In genomic region chr7:5533821-5534367, GRCh38 we compare ENCODE assay signal across 15 cellular contexts. TPM values are rescaled to one million over a fixed set of nuclear protein-coding genes. Genes with fewer than 3 reads are reported as not detected.
DNase-seq lines count a peak whose midpoint lies in the region; FAIRE-seq and TF ChIP-seq lines count a peak whose summit lies in the region.
"Had no signal": no experiment of that assay in that cellular context is flagged by ENCODE, and none has a peak within 500 bp of the region (broad histone marks: within the 10 kb centered on the region; RNA-seq: fewer than 3 reads in every experiment).

No MANE protein-coding gene starts in this region.

- BruUV-seq in Calu3 (replicated peaks; lab: Mats Ljungman, UMichigan): no TSS peak

- no peak overlapping the region for H3K23ac ChIP-seq in H1 (ENCODE audit: insufficient read length)

- POLR2A ChIA-PET in H1 (lab: Charles Lee; ENCODE audit: partially characterized antibody): interaction anchor here (1.0 to 1.7 kb wide), 2 partner anchors 76 to 145 kb away, joined by 5 to 6 read pairs; no protein-coding TSS in a partner anchor

- H3K36me3 ChIP-seq in H1 (ENCODE audit: control insufficient read depth in 2 of 4, insufficient read depth in 4 of 4, low read length in 3 of 4) (peaks cover 5 to 12% (median 7%) of the 10 kb centered on the region in 4 experiments; a peak in 6 of 8 replicates), small intestine (ENCODE audit: control insufficient read depth in 2 of 2, insufficient read depth in 2 of 2, low read length in 2 of 2) (peaks cover 4 to 5% of the 10 kb centered on the region in 2 donors)

- H3K27ac Mint-ChIP-seq in Calu3 (ENCODE audit: unreplicated experiment): peak overlapping the region; percentile 83

- peaks cover 18% of the 10 kb centered on the region for H3K23me2 ChIP-seq in H1 (ENCODE audit: low read depth, low read length)

- peak overlapping the region; percentile 61 for H4K91ac ChIP-seq in H1 (replicated peaks; ENCODE audit: insufficient read length, low read length)

- H2BK12ac ChIP-seq in H1 (ENCODE audit: low read depth, low read length): peak overlapping the region; percentile 92; the same call in 1 of the 2 replicates

- H2AK5ac ChIP-seq in H1 (ENCODE audit: low read depth, low read length): peak overlapping the region; percentile 90

- H3K27me3 Mint-ChIP-seq in Calu3 (ENCODE audit: unreplicated experiment): no peaks in the 10 kb centered on the region

- peak overlapping the region; percentile 81; the same call in 1 of the 2 replicates for H2BK15ac ChIP-seq in H1 (ENCODE audit: low read length)

- intact Hi-C loops in Calu3 (cut with micrococcal nuclease; ENCODE audit: unreplicated experiment): no loop called here

- H3K4ac ChIP-seq in H1 (replicated peaks; ENCODE audit: insufficient read length, low read depth, low read length): peak overlapping the region; percentile 46

- peak overlapping the region; percentile 32; the same call in 1 of the 2 replicates for H2BK20ac ChIP-seq in H1 (ENCODE audit: low read length)

- peaks cover 4 to 21% of the 10 kb centered on the region in 2 experiments for H3K79me2 ChIP-seq in H1 (ENCODE audit: control insufficient read depth in 1 of 2, insufficient read depth in 2 of 2, low read length in 2 of 2)

- peaks cover 33% of the 10 kb centered on the region for H3K4me1 Mint-ChIP-seq in Calu3 (ENCODE audit: low read depth, unreplicated experiment)

- H3K9me3 ChIP-seq in H1 (ENCODE audit: insufficient read depth in 2 of 2, low read depth in 1 of 2, low read length in 1 of 2): no peaks in the 10 kb centered on the region
- H3K9me3 ChIP-seq in small intestine (ENCODE audit: control insufficient read depth, low read depth): no peaks in the 10 kb centered on the region

- 0 out of 2 replicates have a peak, but pooled peaks cover 2% of the 10 kb centered on the region for H3K79me1 ChIP-seq in H1 (ENCODE audit: low read depth, low read length)

- H3K4me3 Mint-ChIP-seq in Calu3 (ENCODE audit: low read depth, unreplicated experiment): peak overlapping the region; percentile 92

- no peak overlapping the region for H3K4me3 ChIP-seq in NB4 (ENCODE audit: low read depth, low read length)
- no peak overlapping the region for H3K4me3 ChIP-seq in H1 (ENCODE audit: extremely low read depth in 1 of 4, insufficient read depth in 2 of 4, low read depth in 3 of 4, low read length in 4 of 4)
- H3K4me3 ChIP-seq in small intestine (ENCODE audit: low read depth in 1 of 2, low read length in 2 of 2): no peak overlapping the region
- H3K4me3 ChIP-seq: lung, SK-N-MC had no signal

- H3K36me3 Mint-ChIP-seq in Calu3 (ENCODE audit: insufficient read depth, unreplicated experiment): peaks cover 48% of the 10 kb centered on the region

- DNase-seq in Calu3 (no peak), NB4 (ENCODE audit: low read depth) (peak; percentile 8), H1 (ENCODE audit: low read depth in 1 of 2, low spot score in 2 of 2) (no peak), small intestine (peak; percentile 80), NCI-H2107 treated with DMSO at 0.1 percent for 48 hours (lab: John Stamatoyannopoulos, UW; ENCODE audit: unreplicated experiment) (no peak), DMS79 treated with DMSO at 0.1 percent for 48 hours (lab: John Stamatoyannopoulos, UW) (no peak), C1 segment of cervical spinal cord (lab: John Stamatoyannopoulos, UW) (no peak)
- DNase-seq: activated gamma-delta T cell treated with Interleukin-2 at 50 U/mL for 16 hours; erythroblast; NCI-H1436 treated with DMSO at 0.1 percent for 48 hours; NCI-H774; posterior cingulate gyrus; stimulated activated CD4-positive, alpha-beta T cell treated with anti-CD3 and anti-CD28 coated beads, Interleukin-1b, Interleukin-23, amount 100 ng/mL, for 48 hours had no signal

- H4K20me1 ChIP-seq in H1 (replicated peaks in 1 of 2; ENCODE audit: control insufficient read depth in 1 of 2, insufficient read depth in 2 of 2, low read length in 2 of 2): peaks cover 0 to 2% of the 10 kb centered on the region in 2 experiments

- H3K56ac ChIP-seq in H1 (replicated peaks; ENCODE audit: insufficient read length, low read depth, low read length): no peak overlapping the region

- H3K4me1 ChIP-seq in H1 (replicated peaks in 1 of 4; ENCODE audit: control insufficient read depth in 3 of 4, insufficient read depth in 4 of 4, low read length in 3 of 4) (peaks cover 2 to 26% (median 18%) of the 10 kb centered on the region in 4 experiments), small intestine (ENCODE audit: control insufficient read depth in 2 of 2, insufficient read depth in 1 of 2, low read depth in 1 of 2, low read length in 1 of 2) (peaks cover 0 to 2% of the 10 kb centered on the region in 2 donors)

- H3K9ac ChIP-seq in H1 (replicated peaks in 1 of 4; ENCODE audit: extremely low read depth in 1 of 4, low read depth in 3 of 4, low read length in 3 of 4): no peak overlapping the region

- peak overlapping the region; percentile 60 for H3K18ac ChIP-seq in H1 (ENCODE audit: extremely low read depth, low read length)

- no peak for TF ChIP-seq CTCF in Calu3 (IDR thresholded peaks at IDR 0.05; ENCODE audit: unreplicated experiment)
- no peak for TF ChIP-seq CTCF in NB4 (IDR thresholded peaks at IDR 0.05; ENCODE audit: low read depth, low read length)
- no peak for TF ChIP-seq CTCF in H1 (IDR thresholded peaks at IDR 0.05; ENCODE audit: control extremely low read depth in 1 of 3, insufficient read depth in 1 of 3, low read depth in 1 of 3, low read length in 3 of 3)

- no peak overlapping the region for H2AFZ ChIP-seq in H1 (ENCODE audit: low read length)

- H3K27ac ChIP-seq in H1 (ENCODE audit: low read depth, low read length) (no peak overlapping the region), small intestine (ENCODE audit: low read depth in 1 of 2, low read length in 1 of 2) (peak overlapping the region; percentile 93 to 99)
- H3K27ac ChIP-seq: SK-N-MC had no signal

- TF ChIP-seq EP300 in H1 (IDR thresholded peaks at IDR 0.05; ENCODE audit: borderline replicate concordance in 1 of 2, low read depth in 2 of 2, low read length in 2 of 2): no peak

- FAIRE-seq in H1 (lab: Jason Lieb, UNC): no peak
- no peak for FAIRE-seq in small intestine (lab: Jason Lieb, UNC)

- H2BK5ac ChIP-seq in H1 (ENCODE audit: low read depth, low read length): peak overlapping the region; percentile 100; the same call in 1 of the 2 replicates

- no peak overlapping the region; a peak in 1 of 4 replicates for H3K4me2 ChIP-seq in H1 (ENCODE audit: insufficient read depth in 1 of 2, low read depth in 2 of 2, low read length in 2 of 2)

- H3K27me3 ChIP-seq in H1 (replicated peaks in 1 of 4; ENCODE audit: control insufficient read depth in 3 of 4, extremely low read depth in 1 of 4, insufficient read depth in 3 of 4, low read length in 3 of 4) (no peaks in the 10 kb centered on the region), small intestine (ENCODE audit: control insufficient read depth in 2 of 2, insufficient read depth in 2 of 2, low read length in 2 of 2) (no peaks in the 10 kb centered on the region)

- CTCF ChIA-PET in Calu3 (lab: Charles Lee): interaction anchor here (0.7 to 0.9 kb wide), 3 partner anchors 13 to 869 kb away, joined by 4 to 5 read pairs (median 4); no protein-coding TSS in a partner anchor
- CTCF ChIA-PET in H1 (lab: Charles Lee; ENCODE audit: partially characterized antibody): interaction anchor here (0.6 to 5.0 kb wide), 9 partner anchors 15 to 392 kb away, joined by 3 to 24 read pairs (median 4); no protein-coding TSS in a partner anchor

- H4K5ac ChIP-seq in H1 (ENCODE audit: insufficient read length, low read depth, low read length): no peak overlapping the region

- no peak overlapping the region for H3K14ac ChIP-seq in H1 (ENCODE audit: insufficient read length)

- H2BK120ac ChIP-seq in H1 (replicated peaks; ENCODE audit: low read depth, low read length): no peak overlapping the region

- TF ChIP-seq POLR2A in NB4 (IDR thresholded peaks at IDR 0.05; ENCODE audit: extremely low read depth, insufficient read length) (no peak), H1 (IDR thresholded peaks at IDR 0.05; ENCODE audit: control extremely low read depth in 1 of 2, low read depth in 2 of 2, low read length in 2 of 2) (no peak)

- WGBS in H1 (ENCODE audit: extremely low coverage in 1 of 2, insufficient coverage in 1 of 2, insufficient read length in 1 of 2, insufficient replicate concordance in 2 of 2, low coverage in 1 of 2, low lambda C conversion rate in 2 of 2, missing lambda C conversion rate in 1 of 2), 2 experiments: 91% methylated on average over 10 of the region's 10 CpGs; no CpG with 5 or more reads in 1 of the 2 experiments
- WGBS in small intestine, 3 donors: 32 to 74% (median 48%) methylated on average over 9 to 10 of the region's 10 CpGs

- H3K9me3 Mint-ChIP-seq in Calu3 (ENCODE audit: low read depth, unreplicated experiment): no peaks in the 10 kb centered on the region

- no peak for TF ChIP-seq RAD21 in H1 (IDR thresholded peaks at IDR 0.05 in 1 of 2, conservative IDR thresholded peaks at IDR 0.05 in 1 of 2; ENCODE audit: low read depth in 2 of 2, low read length in 2 of 2)

- 0 out of 2 replicates have a peak overlapping the region, but pooled peaks have one; percentile 16 for H4K8ac ChIP-seq in H1 (ENCODE audit: extremely low read depth, insufficient read depth, low read length)

RNA-seq across cellular contexts. Expression of gene ACTB, which starts 3.5 kb away (rescaled TPM):
- total RNA-seq in Calu3 (2022): 5,869 and 6,282 TPM in 2 replicates
- total RNA-seq in H1 (2021; fragmentation: NEBNext Ultra II Directional; extraction: Animal tissue kit (Norgen Biotek cat#: 25700)): 5,193 and 5,434 TPM in 2 replicates
- polyA plus RNA-seq in H1 (2011; rRNA removed): 3,302 and 5,403 TPM in 2 replicates
- 2,071 TPM for polyA plus RNA-seq in H1 (2011; cell fraction: cytosol; rRNA removed)
- polyA plus RNA-seq in H1 (2011; cell fraction: nucleus; rRNA removed): 4,500 TPM
- polyA plus RNA-seq in H1 (2012, experiment 1 of 2): 6,137 to 6,485 TPM (median 6,195 TPM) in 4 replicates
- polyA plus RNA-seq in H1 (2012, experiment 2 of 2): 10,957 TPM
- polyA plus RNA-seq in H1 (2013, experiment 1 of 2): 8,552 TPM
- polyA plus RNA-seq in H1 (2013, experiment 2 of 2): 8,467 TPM
- polyA minus RNA-seq in H1 (2011; rRNA and poly(A)+ RNA removed): 2,491 and 4,199 TPM in 2 replicates
- 2,951 TPM for polyA minus RNA-seq in H1 (2011; cell fraction: cytosol; rRNA and poly(A)+ RNA removed)
- 2,361 TPM for polyA minus RNA-seq in H1 (2011; cell fraction: nucleus; rRNA and poly(A)+ RNA removed)
- 1,000 to 10,000 TPM; 3,422 to 5,487 (median 4,014) TPM for polyA plus RNA-seq in small intestine

RNA-seq across cellular contexts. Expression of gene FBXL18, which starts 20.3 kb away (rescaled TPM):
- 40.0 and 45.8 TPM in 2 replicates for total RNA-seq in Calu3 (2022)
- total RNA-seq in H1 (2021; fragmentation: NEBNext Ultra II Directional; extraction: Animal tissue kit (Norgen Biotek cat#: 25700)): 18.9 and 19.4 TPM in 2 replicates
- polyA plus RNA-seq in H1 (2011; rRNA removed) (12.9 and 21.8 TPM in 2 replicates), small intestine (1 to 10 TPM; 1.1 to 3.4 (median 1.3) TPM)
- 7.4 TPM for polyA plus RNA-seq in H1 (2011; cell fraction: cytosol; rRNA removed)
- polyA plus RNA-seq in H1 (2011; cell fraction: nucleus; rRNA removed): 15.0 TPM
- 6.5 to 10.6 TPM (median 8.4 TPM) in 4 replicates for polyA plus RNA-seq in H1 (2012, experiment 1 of 2)
- 7.4 TPM for polyA plus RNA-seq in H1 (2012, experiment 2 of 2)
- 10.7 TPM for polyA plus RNA-seq in H1 (2013, experiment 1 of 2)
- 10.9 TPM for polyA plus RNA-seq in H1 (2013, experiment 2 of 2)
- polyA minus RNA-seq in H1 (2011; rRNA and poly(A)+ RNA removed): 11.1 and 12.9 TPM in 2 replicates
- 13.1 TPM for polyA minus RNA-seq in H1 (2011; cell fraction: cytosol; rRNA and poly(A)+ RNA removed)
- polyA minus RNA-seq in H1 (2011; cell fraction: nucleus; rRNA and poly(A)+ RNA removed): 18.4 TPM

RNA-seq across cellular contexts. Expression of gene FSCN1, which starts 58.7 kb away (rescaled TPM):
- 3.9 and 7.6 TPM in 2 replicates for total RNA-seq in Calu3 (2022)
- 300 and 304 TPM in 2 replicates for total RNA-seq in H1 (2021; fragmentation: NEBNext Ultra II Directional; extraction: Animal tissue kit (Norgen Biotek cat#: 25700))
- 220 and 354 TPM in 2 replicates for polyA plus RNA-seq in H1 (2011; rRNA removed)
- polyA plus RNA-seq in H1 (2011; cell fraction: cytosol; rRNA removed): 162 TPM
- polyA plus RNA-seq in H1 (2011; cell fraction: nucleus; rRNA removed): 211 TPM
- polyA plus RNA-seq in H1 (2012, experiment 1 of 2): 134 to 263 TPM (median 248 TPM) in 4 replicates
- polyA plus RNA-seq in H1 (2012, experiment 2 of 2): 286 TPM
- 278 TPM for polyA plus RNA-seq in H1 (2013, experiment 1 of 2)
- polyA plus RNA-seq in H1 (2013, experiment 2 of 2): 278 TPM
- polyA minus RNA-seq in H1 (2011; rRNA and poly(A)+ RNA removed): 63.6 and 68.5 TPM in 2 replicates
- 239 TPM for polyA minus RNA-seq in H1 (2011; cell fraction: cytosol; rRNA and poly(A)+ RNA removed)
- 150 TPM for polyA minus RNA-seq in H1 (2011; cell fraction: nucleus; rRNA and poly(A)+ RNA removed)
- polyA plus RNA-seq in small intestine: 10 to 100 TPM in 1 of 3 donors, 1 to 10 TPM in 1, under 1 TPM in 1; 0.67 to 13.3 (median 7.0) TPM

Comparison
In these comparisons a context has a peak if more than half of its experiments do, and no peak if none do; other contexts are left out.
1. DNase-seq: peak in NB4 (single experiment) and small intestine (single experiment); none in Calu3 (single experiment), H1 (0 of 2), NCI-H2107 treated with DMSO at 0.1 percent for 48 hours (single experiment), DMS79 treated with DMSO at 0.1 percent for 48 hours (single experiment) and C1 segment of cervical spinal cord (0 of 14).
2. RNA of gene FSCN1, which starts 58.7 kb away (total RNA-seq): 300 to 304 TPM in H1; 3.9 to 7.6 TPM in Calu3; every median in the first group is over 10 times any median in the second.